Comparison of ENCODE assay signal across 1 cellular context in the genomic region with DNA sequence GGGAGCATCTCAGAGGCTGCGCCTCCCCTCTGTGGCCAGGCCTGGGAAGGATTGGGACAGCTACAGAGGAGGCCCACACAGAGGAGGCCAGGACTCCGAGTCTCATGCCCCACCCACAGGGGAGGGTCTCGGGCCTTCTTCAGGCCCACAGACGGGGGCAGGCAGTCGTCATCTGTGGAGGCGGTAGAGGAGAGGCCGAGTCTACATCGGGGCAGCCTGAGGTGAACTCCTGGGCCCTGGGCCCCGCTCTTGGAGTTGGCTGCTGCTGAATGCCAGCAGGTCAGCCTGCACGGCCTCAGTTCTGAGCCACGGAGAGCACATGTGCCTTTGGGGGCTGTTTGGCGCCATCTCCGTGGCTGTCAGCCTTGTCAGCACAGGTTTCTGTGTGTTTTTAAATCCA.
TF ChIP-seq lines count a peak whose summit lies in the region.

No MANE protein-coding gene starts in this region.

TF ChIP-seq in HEK293, 187 proteins besides CTCF, POLR2A, EP300 and RAD21:
- TF ChIP-seq GLIS1 (tag by site-specific recombination; IDR thresholded peaks at IDR 0.05) (peak; percentile 35; the same call in 1 of the 2 replicates), EGR2 (tag by site-specific recombination; IDR thresholded peaks at IDR 0.05; ENCODE audit: low read depth) (peak; percentile 48; the same call in 1 of the 2 replicates), ZFHX2 (tag by site-specific recombination; conservative IDR thresholded peaks at IDR 0.05) (0 out of 2 replicates have a peak, but pooled peaks have one; percentile 25)
- TF ChIP-seq, protein P1, sequence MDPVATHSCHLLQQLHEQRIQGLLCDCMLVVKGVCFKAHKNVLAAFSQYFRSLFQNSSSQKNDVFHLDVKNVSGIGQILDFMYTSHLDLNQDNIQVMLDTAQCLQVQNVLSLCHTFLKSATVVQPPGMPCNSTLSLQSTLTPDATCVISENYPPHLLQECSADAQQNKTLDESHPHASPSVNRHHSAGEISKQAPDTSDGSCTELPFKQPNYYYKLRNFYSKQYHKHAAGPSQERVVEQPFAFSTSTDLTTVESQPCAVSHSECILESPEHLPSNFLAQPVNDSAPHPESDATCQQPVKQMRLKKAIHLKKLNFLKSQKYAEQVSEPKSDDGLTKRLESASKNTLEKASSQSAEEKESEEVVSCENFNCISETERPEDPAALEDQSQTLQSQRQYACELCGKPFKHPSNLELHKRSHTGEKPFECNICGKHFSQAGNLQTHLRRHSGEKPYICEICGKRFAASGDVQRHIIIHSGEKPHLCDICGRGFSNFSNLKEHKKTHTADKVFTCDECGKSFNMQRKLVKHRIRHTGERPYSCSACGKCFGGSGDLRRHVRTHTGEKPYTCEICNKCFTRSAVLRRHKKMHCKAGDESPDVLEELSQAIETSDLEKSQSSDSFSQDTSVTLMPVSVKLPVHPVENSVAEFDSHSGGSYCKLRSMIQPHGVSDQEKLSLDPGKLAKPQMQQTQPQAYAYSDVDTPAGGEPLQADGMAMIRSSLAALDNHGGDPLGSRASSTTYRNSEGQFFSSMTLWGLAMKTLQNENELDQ (tag by site-specific recombination; IDR thresholded peaks at IDR 0.05; ENCODE audit: low read depth) = no peak
- TF ChIP-seq, protein P2, sequence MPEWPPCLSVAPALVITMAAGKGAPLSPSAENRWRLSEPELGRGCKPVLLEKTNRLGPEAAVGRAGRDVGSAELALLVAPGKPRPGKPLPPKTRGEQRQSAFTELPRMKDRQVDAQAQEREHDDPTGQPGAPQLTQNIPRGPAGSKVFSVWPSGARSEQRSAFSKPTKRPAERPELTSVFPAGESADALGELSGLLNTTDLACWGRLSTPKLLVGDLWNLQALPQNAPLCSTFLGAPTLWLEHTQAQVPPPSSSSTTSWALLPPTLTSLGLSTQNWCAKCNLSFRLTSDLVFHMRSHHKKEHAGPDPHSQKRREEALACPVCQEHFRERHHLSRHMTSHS (tag by site-specific recombination; IDR thresholded peaks at IDR 0.05) = no peak
